In the genomic region with DNA sequence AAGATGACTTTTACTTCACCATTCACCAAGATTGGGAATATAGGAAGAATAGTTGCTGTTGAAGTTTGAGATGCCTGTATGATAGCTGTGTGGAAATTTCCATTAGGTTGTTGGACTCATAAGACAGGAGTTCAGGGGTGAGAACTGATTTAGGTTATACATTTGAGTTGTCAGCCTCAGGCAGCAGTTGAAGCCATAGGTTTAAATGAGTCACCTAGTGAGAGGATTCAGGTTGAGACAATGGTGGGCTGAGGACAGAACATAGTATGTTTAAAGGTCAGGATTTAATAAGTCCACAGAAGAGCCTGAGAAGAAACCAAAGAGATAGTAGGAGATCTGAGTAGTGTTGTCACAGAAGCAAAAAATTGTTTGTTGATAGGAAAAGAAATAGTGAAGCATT, we compare ENCODE assay signal across 1 cellular context.
TF ChIP-seq lines count a peak whose summit lies in the region.

No MANE protein-coding gene starts in this region.

TF ChIP-seq in GM23338, 12 proteins besides CTCF, POLR2A, EP300 and RAD21:
- no peak for TF ChIP-seq STAT1 (IDR thresholded peaks at IDR 0.05; ENCODE audit: unreplicated experiment)
- no peak for TF ChIP-seq ZNF462 (CRISPR knock-in tag; IDR thresholded peaks at IDR 0.05)
- TF ChIP-seq ZNF331 (CRISPR knock-in tag; IDR thresholded peaks at IDR 0.05; ENCODE audit: low read depth): no peak
- TF ChIP-seq CREB1 (CRISPR knock-in tag; IDR thresholded peaks at IDR 0.05; ENCODE audit: low read depth): no peak
- no peak for TF ChIP-seq JUNB (IDR thresholded peaks at IDR 0.05; ENCODE audit: unreplicated experiment)
- no peak for TF ChIP-seq ZNF114 (CRISPR knock-in tag; IDR thresholded peaks at IDR 0.05)
- TF ChIP-seq EZH2phosphoT487 (IDR thresholded peaks at IDR 0.05; ENCODE audit: unreplicated experiment): no peak
- TF ChIP-seq NANOG (IDR thresholded peaks at IDR 0.05; ENCODE audit: borderline replicate concordance): no peak
- TF ChIP-seq REST (IDR thresholded peaks at IDR 0.05; ENCODE audit: unreplicated experiment): no peak
- no peak for TF ChIP-seq EZH2 (IDR thresholded peaks at IDR 0.05; ENCODE audit: low read depth, unreplicated experiment)
- no peak for TF ChIP-seq POLR2AphosphoS5 (IDR thresholded peaks at IDR 0.05; ENCODE audit: low read depth)
- TF ChIP-seq ETS1 (IDR thresholded peaks at IDR 0.05): no peak
TF ChIP-seq in GM23338: peak in this region for 0.
